In the genomic region with DNA sequence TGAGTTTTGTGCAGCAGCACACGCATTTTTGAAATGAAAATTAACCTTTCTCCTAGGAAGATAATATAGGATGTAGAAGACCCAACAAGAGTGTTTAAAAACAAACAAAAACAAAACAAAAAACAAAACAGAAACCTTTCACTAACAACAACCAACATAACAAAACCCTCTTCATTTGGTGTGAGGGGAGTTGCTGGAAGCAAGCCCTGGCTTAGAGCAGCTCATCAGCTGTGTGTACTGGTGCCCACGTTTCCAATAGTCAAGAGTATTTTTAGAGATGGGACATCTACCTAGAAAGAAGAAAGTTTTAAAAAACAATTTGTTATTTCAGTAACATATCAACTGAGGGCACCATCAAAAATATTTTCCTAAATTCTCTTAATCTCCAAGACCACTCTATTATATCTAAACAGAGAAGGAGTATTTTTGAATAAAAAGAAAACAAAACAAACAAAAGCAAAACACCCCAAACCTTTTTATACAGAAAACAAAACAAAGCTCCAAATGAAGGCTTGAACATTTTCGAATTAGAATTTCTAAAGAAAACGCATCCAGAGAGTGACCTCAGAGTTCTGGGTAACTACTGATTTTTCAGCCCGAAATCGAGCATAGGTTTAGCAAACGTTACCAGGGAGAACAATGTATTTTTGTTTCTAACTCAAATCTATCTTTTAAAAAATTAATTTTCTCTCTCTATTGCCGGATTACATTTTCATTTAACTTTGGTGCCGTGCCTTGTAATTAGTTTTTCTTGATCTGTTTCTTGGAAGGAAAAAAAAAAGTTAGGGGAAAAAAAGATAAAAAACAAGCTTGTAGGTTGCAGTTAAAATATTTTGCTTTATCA, we compare ENCODE assay signal across 11 cellular contexts.
DNase-seq lines count a peak whose midpoint lies in the region; ATAC-seq, FAIRE-seq and TF ChIP-seq lines count a peak whose summit lies in the region.
"Had no signal": no experiment of that assay in that cellular context is flagged by ENCODE, and none has a peak within 500 bp of the region (broad histone marks: within the 10 kb centered on the region; RNA-seq: fewer than 3 reads in every experiment).

No MANE protein-coding gene starts in this region.

- CTCF ChIA-PET in Caco-2 (lab: Charles Lee) (interaction anchor here (1.0 kb wide), 1 partner anchor 68 kb away, joined by 3 read pairs; no protein-coding TSS in a partner anchor), K562 (lab: Yijun Ruan, JAX; ENCODE audit: low intra/inter-chr PET ratio) (interaction anchor here (1.2 to 1.9 kb wide), 3 partner anchors 9 to 642 kb away, joined by 3 to 11 read pairs (median 11); no protein-coding TSS in a partner anchor)

- H2AFZ ChIP-seq in K562 (ENCODE audit: low read depth, low read length): no peak overlapping the region

- H3K36me3 Mint-ChIP-seq in Caco-2 (ENCODE audit: insufficient read depth, unreplicated experiment): no peaks in the 10 kb centered on the region
- H3K36me3 Mint-ChIP-seq in neural crest cell (ENCODE audit: low read depth): no peaks in the 10 kb centered on the region

- no peak for TF ChIP-seq RAD21 in K562 (CRISPR knock-in tag; conservative IDR thresholded peaks at IDR 0.05 in 1 of 2, IDR thresholded peaks at IDR 0.05 in 1 of 2)

- H3K4me1 ChIP-seq in Caco-2 (no peaks in the 10 kb centered on the region), K562 (replicated peaks in 1 of 2; ENCODE audit: control insufficient read depth in 2 of 2, insufficient read depth in 2 of 2, low read length in 2 of 2) (peaks cover 0 to 7% of the 10 kb centered on the region in 2 experiments; a peak in 1 of 5 replicates)

- H3K27ac ChIP-seq in K562 (ENCODE audit: extremely low read depth, low read depth, low read length): no peak overlapping the region

- no peaks in the 10 kb centered on the region for H3K9me3 Mint-ChIP-seq in Caco-2 (ENCODE audit: unreplicated experiment)
- no peaks in the 10 kb centered on the region for H3K9me3 Mint-ChIP-seq in neural crest cell

- TF ChIP-seq POLR2A in K562 (conservative IDR thresholded peaks at IDR 0.05): no peak

- peaks cover 4% of the 10 kb centered on the region for H3K27me3 ChIP-seq in Caco-2 (replicated peaks; ENCODE audit: control insufficient read depth, insufficient read depth, low read length)
- peaks cover 15 to 26% of the 10 kb centered on the region in 2 experiments for H3K27me3 ChIP-seq in K562 (ENCODE audit: control insufficient read depth in 2 of 2, insufficient read depth in 2 of 2, low read length in 2 of 2)

- BruUV-seq in Caco-2 (replicated peaks; lab: Mats Ljungman, UMichigan): no TSS peak
- no TSS peak for BruUV-seq in K562 (replicated peaks; lab: Mats Ljungman, UMichigan)

- no peak for DNase-seq in Caco-2
- DNase-seq in K562 (ENCODE audit: extremely low read depth in 1 of 4, low spot score in 3 of 4): no peak
- no peak for DNase-seq in neural crest cell (ENCODE audit: low read depth, low spot score)
- DNase-seq in foreskin melanocyte: no peak
- DNase-seq in kidney glomerular epithelial cell (lab: John Stamatoyannopoulos, UW): no peak
- DNase-seq in DMS 273 (lab: John Stamatoyannopoulos, UW; ENCODE audit: unreplicated experiment): no peak
- DNase-seq: effector memory CD4-positive, alpha-beta T cell; left ventricle myocardium superior; stimulated activated CD4-positive, alpha-beta T cell treated with anti-CD3 and anti-CD28 coated beads, Interleukin-4, amount 100 ng/mL, for 1 hour had no signal

- WGBS in K562 (ENCODE audit: insufficient coverage, low coverage, missing lambda C conversion rate): under 1% methylated on average over 9 of the region's 9 CpGs

- in situ Hi-C loops in K562 (cut with MboI): no loop called here

- TF ChIP-seq CTCF in Caco-2 (IDR thresholded peaks at IDR 0.05; ENCODE audit: insufficient read depth in 1 of 2, low read depth in 1 of 2, low read length in 1 of 2, severe bottlenecking in 1 of 2, unreplicated experiment in 1 of 2) (no peak), K562 (IDR thresholded peaks at IDR 0.05 in 2 of 3, conservative IDR thresholded peaks at IDR 0.05 in 1 of 3; ENCODE audit: insufficient read depth in 2 of 3, low read depth in 1 of 3, low read length in 3 of 3) (no peak), neural crest cell (conservative IDR thresholded peaks at IDR 0.05) (no peak)

- no peaks in the 10 kb centered on the region for H4K20me1 ChIP-seq in K562 (replicated peaks; ENCODE audit: control insufficient read depth, insufficient read depth, low read length)

- no peak overlapping the region for H3K4me3 ChIP-seq in Caco-2 (ENCODE audit: low read depth, low read length)
- no peak overlapping the region for H3K4me3 ChIP-seq in K562

- no peaks in the 10 kb centered on the region for H3K79me2 ChIP-seq in K562 (ENCODE audit: control insufficient read depth, insufficient read depth, low read length)

- H3K4me3 Mint-ChIP-seq in Caco-2 (ENCODE audit: unreplicated experiment): peak overlapping the region; percentile 72
- H3K4me3 Mint-ChIP-seq in neural crest cell: peak overlapping the region; percentile 85

- H3K36me3 ChIP-seq in Caco-2 (ENCODE audit: control insufficient read depth, insufficient read depth, low read length) (no peaks in the 10 kb centered on the region), K562 (ENCODE audit: control insufficient read depth, insufficient read depth, low read length) (no peaks in the 10 kb centered on the region)

- H3K9ac ChIP-seq in K562 (ENCODE audit: insufficient read depth in 1 of 2, low read depth in 2 of 2, low read length in 2 of 2): no peak overlapping the region

- H3K9me3 ChIP-seq in Caco-2: no peaks in the 10 kb centered on the region
- H3K9me3 ChIP-seq in K562 (replicated peaks; ENCODE audit: control insufficient read depth, insufficient read depth, low read depth, low read length): no peaks in the 10 kb centered on the region

- no peaks in the 10 kb centered on the region for H3K9me1 ChIP-seq in K562 (ENCODE audit: control insufficient read depth, insufficient read depth, low read length)

- no peaks in the 10 kb centered on the region for H3K4me1 Mint-ChIP-seq in Caco-2 (ENCODE audit: low read depth, unreplicated experiment)
- H3K4me1 Mint-ChIP-seq in neural crest cell: peaks cover 41% of the 10 kb centered on the region

- H3K4me2 ChIP-seq in K562 (ENCODE audit: insufficient read depth, low read length): no peak overlapping the region

- POLR2A ChIA-PET in Caco-2 (lab: Charles Lee): no interaction called here
- POLR2A ChIA-PET in K562 (lab: Yijun Ruan, JAX): interaction anchor here (0.7 kb wide), 1 partner anchor 14 kb away, joined by 4 read pairs; no protein-coding TSS in a partner anchor

- peak; percentile 35 for ATAC-seq in HG03342 (IDR thresholded peaks at IDR 0.05; ENCODE audit: unreplicated experiment)
- no peak for ATAC-seq in K562
- no peak for ATAC-seq in GM21390 (IDR thresholded peaks at IDR 0.05; ENCODE audit: unreplicated experiment)

- intact Hi-C loops in Caco-2 (cut with micrococcal nuclease; ENCODE audit: unreplicated experiment): loop anchor here (1.0 to 10.0 kb wide), 6 partner anchors 49 to 642 kb away; no protein-coding TSS in a partner anchor
- intact Hi-C loops in K562 (cut with micrococcal nuclease): loop anchor here (1.0 to 5.0 kb wide), 2 partner anchors 181 to 642 kb away; no protein-coding TSS in a partner anchor

- H3K27me3 Mint-ChIP-seq in Caco-2 (ENCODE audit: insufficient read depth, unreplicated experiment): peaks cover 23% of the 10 kb centered on the region
- H3K27me3 Mint-ChIP-seq in neural crest cell (ENCODE audit: low read depth): peaks cover 77% of the 10 kb centered on the region

- TF ChIP-seq EP300 in K562 (IDR thresholded peaks at IDR 0.05; ENCODE audit: low read length): no peak

- H3K27ac Mint-ChIP-seq in Caco-2 (ENCODE audit: unreplicated experiment): no peak overlapping the region
- peak overlapping the region; percentile 16 for H3K27ac Mint-ChIP-seq in neural crest cell (ENCODE audit: unreplicated experiment)

- FAIRE-seq in K562 (lab: Jason Lieb, UNC): no peak

TF ChIP-seq in K562, 482 proteins besides CTCF, POLR2A, EP300 and RAD21:
- TF ChIP-seq PHF8 (IDR thresholded peaks at IDR 0.05; ENCODE audit: borderline replicate concordance, low read length) (no peak), CBX8 (IDR thresholded peaks at IDR 0.05; ENCODE audit: borderline replicate concordance, extremely low read depth, low read depth, low read length, poor library complexity, severe bottlenecking) (peak; percentile 92), ZNF584 (CRISPR knock-in tag; IDR thresholded peaks at IDR 0.05; ENCODE audit: low read depth) (no peak)
